ENCODE assay signal across 8 cellular contexts in genomic region chr7:80066646-80067045, GRCh38.
"Had no signal": no experiment of that assay in that cellular context is flagged by ENCODE, and none has a peak within 500 bp of the region (broad histone marks: within the 10 kb centered on the region; RNA-seq: fewer than 3 reads in every experiment).

No MANE protein-coding gene starts in this region.

- H3K4me3 ChIP-seq: HAP-1 had no signal

- DNase-seq: GOT3, H7, IMR-90, KBM-7 had no signal

- H3K4me1 ChIP-seq: HAP-1 had no signal

- FAIRE-seq: HTR-8/SVneo had no signal

- H3K4me2 ChIP-seq: KMS-11 had no signal

- ATAC-seq: HCT116 had no signal

- H3K9ac ChIP-seq: KMS-11 had no signal

- H3K27ac ChIP-seq: KMS-11 had no signal

- H3K36me3 ChIP-seq: HAP-1 had no signal
